In genomic region chr9:129885670-129886106, GRCh38 we compare ENCODE assay signal across 8 cellular contexts. TPM values are rescaled to one million over a fixed set of nuclear protein-coding genes. Genes with fewer than 3 reads are reported as not detected.
DNase-seq lines count a peak whose midpoint lies in the region; ATAC-seq, FAIRE-seq and TF ChIP-seq lines count a peak whose summit lies in the region.

No MANE protein-coding gene starts in this region.

- POLR2A ChIA-PET in activated CD4-positive, alpha-beta T cell treated with anti-CD3 and anti-CD28 coated beads, Interleukin-2, amount 10 ng/mL, durations not matched to agents 7 days and 5 days (lab: Charles Lee), result interaction anchor here (0.5 kb wide), 1 partner anchor 31 kb away, joined by 5 read pairs; no protein-coding TSS in a partner anchor
- POLR2A ChIA-PET in HepG2 (lab: Yijun Ruan, JAX), result interaction anchor here (0.7 to 3.1 kb wide), 3 partner anchors 81 to 168 kb away, joined by 3 to 15 read pairs (median 8); partner anchors contain the start of genes FNBP1 and GPR107

- H3K36me3 ChIP-seq in colonic mucosa, result no peaks in the 10 kb centered on the region
- peaks cover 4% of the 10 kb centered on the region in 2 experiments; a peak in 2 of 5 replicates for H3K36me3 ChIP-seq in HepG2 (replicated peaks in 1 of 2; ENCODE audit: control insufficient read depth in 1 of 2, insufficient read depth in 2 of 2, low read length in 2 of 2)

- CTCF ChIA-PET in activated CD4-positive, alpha-beta T cell treated with anti-CD3 and anti-CD28 coated beads, Interleukin-2, amount 10 ng/mL, durations not matched to agents 7 days and 5 days (lab: Charles Lee), result interaction anchor here (0.6 to 1.9 kb wide), 25 partner anchors 9 to 182 kb away, joined by 3 to 22 read pairs (median 4); partner anchors contain the start of gene GPR107
- CTCF ChIA-PET in HepG2 (lab: Yijun Ruan, JAX; ENCODE audit: low intra/inter-chr PET ratio, low total read pairs), result interaction anchor here (0.6 to 2.3 kb wide), 6 partner anchors 154 to 350 kb away, joined by 3 to 10 read pairs (median 4); partner anchors contain the start of gene FNBP1

- TF ChIP-seq RAD21 in HepG2 (CRISPR knock-in tag; IDR thresholded peaks at IDR 0.05), result peak; percentile 91

- peak overlapping the region; percentile 83 for H3K4me3 Mint-ChIP-seq in activated CD4-positive, alpha-beta T cell treated with anti-CD3 and anti-CD28 coated beads, Interleukin-2, amount 10 ng/mL, durations not matched to agents 7 days and 5 days

- H4K20me1 ChIP-seq in HepG2 (ENCODE audit: insufficient read depth, low read length), result no peaks in the 10 kb centered on the region

- peak overlapping the region; percentile 98 for H3K27ac Mint-ChIP-seq in activated CD4-positive, alpha-beta T cell treated with anti-CD3 and anti-CD28 coated beads, Interleukin-2, amount 10 ng/mL, durations not matched to agents 7 days and 5 days

- intact Hi-C loops in colonic mucosa (cut with DNase I), result loop anchor here (5.0 to 10.0 kb wide), 3 partner anchors 157 to 349 kb away; partner anchors contain the start of gene FNBP1
- intact Hi-C loops in HepG2 (cut with micrococcal nuclease; ENCODE audit: unreplicated experiment), result loop anchor here (1.0 to 5.0 kb wide), 2 partner anchors 158 to 212 kb away; partner anchors contain the start of gene FNBP1

- H3K9ac ChIP-seq in colonic mucosa (ENCODE audit: low read depth in 2 of 2, low read length in 2 of 2) (peak overlapping the region; percentile 57 to 93), HepG2 (ENCODE audit: insufficient read depth, low read depth, low read length) (peak overlapping the region; percentile 70)

- H3K79me2 ChIP-seq in HepG2 (ENCODE audit: insufficient read depth, low read length), result no peaks in the 10 kb centered on the region

- no peak for TF ChIP-seq EP300 in HepG2 (IDR thresholded peaks at IDR 0.05; ENCODE audit: low read depth in 2 of 2, low read length in 2 of 2)
- no peak for TF ChIP-seq EP300 in HepG2 (CRISPR knock-in tag; IDR thresholded peaks at IDR 0.05; ENCODE audit: borderline replicate concordance)

- peak overlapping the region; percentile 81 for H3K27ac ChIP-seq in colonic mucosa
- no peak overlapping the region for H3K27ac ChIP-seq in HepG2 (ENCODE audit: extremely low read length, insufficient read depth, low read length)

- peaks cover 63% of the 10 kb centered on the region for H3K4me1 Mint-ChIP-seq in activated CD4-positive, alpha-beta T cell treated with anti-CD3 and anti-CD28 coated beads, Interleukin-2, amount 10 ng/mL, durations not matched to agents 7 days and 5 days

- in situ Hi-C loops in HepG2 (cut with HindIII; ENCODE audit: extremely low pct_ligation_motif_present, low pct_unique_long_range_greater_than_20kb), result loop anchor here (5.0 to 10.0 kb wide), 2 partner anchors 157 to 219 kb away; partner anchors contain the start of gene FNBP1

- TF ChIP-seq CTCF in colonic mucosa (IDR thresholded peaks at IDR 0.05), result peak; percentile 91
- peak; percentile 96 for TF ChIP-seq CTCF in HepG2 (CRISPR knock-in tag; IDR thresholded peaks at IDR 0.05)

- no peaks in the 10 kb centered on the region for H3K9me3 ChIP-seq in colonic mucosa
- H3K9me3 ChIP-seq in HepG2 (ENCODE audit: low read length), result no peaks in the 10 kb centered on the region

- H3K9me3 Mint-ChIP-seq in activated CD4-positive, alpha-beta T cell treated with anti-CD3 and anti-CD28 coated beads, Interleukin-2, amount 10 ng/mL, durations not matched to agents 7 days and 5 days, result no peaks in the 10 kb centered on the region

- peak; percentile 61 for TF ChIP-seq POLR2A in GM10847 (IDR thresholded peaks at IDR 0.05; ENCODE audit: extremely low read depth, insufficient read length)
- TF ChIP-seq POLR2A in HepG2 (IDR thresholded peaks at IDR 0.05; ENCODE audit: insufficient read depth in 1 of 2, low read depth in 2 of 2, low read length in 2 of 2), result no peak

- H2AFZ ChIP-seq in HepG2 (ENCODE audit: low read length), result peak overlapping the region; percentile 1

- H3K4me1 ChIP-seq in colonic mucosa, result peaks cover 7% of the 10 kb centered on the region
- peaks cover 15% of the 10 kb centered on the region for H3K4me1 ChIP-seq in HepG2 (ENCODE audit: insufficient read depth, low read length)

- no peaks in the 10 kb centered on the region for H3K27me3 ChIP-seq in colonic mucosa
- H3K27me3 ChIP-seq in HepG2 (ENCODE audit: control insufficient read depth in 1 of 2, insufficient read depth in 2 of 2, low read length in 2 of 2), result no peaks in the 10 kb centered on the region; a peak in 1 of 5 replicates

- H3K27me3 Mint-ChIP-seq in activated CD4-positive, alpha-beta T cell treated with anti-CD3 and anti-CD28 coated beads, Interleukin-2, amount 10 ng/mL, durations not matched to agents 7 days and 5 days, result no peaks in the 10 kb centered on the region

- H3K4me3 ChIP-seq in colonic mucosa (peak overlapping the region; percentile 34), HepG2 (replicated peaks in 1 of 3; ENCODE audit: insufficient read depth in 1 of 3, low read depth in 2 of 3, low read length in 3 of 3) (peak overlapping the region; percentile 58 to 86 (median 74))

- peak; percentile 24 for ATAC-seq in HG02981 (IDR thresholded peaks at IDR 0.05; ENCODE audit: unreplicated experiment)
- peak; percentile 92 for ATAC-seq in HepG2
- ATAC-seq in GM21528 (IDR thresholded peaks at IDR 0.05; ENCODE audit: low FRiP score, unreplicated experiment), result no peak

- DNase-seq in NCI-H510A treated with DMSO at 0.1 percent for 48 hours (lab: John Stamatoyannopoulos, UW) (peak; percentile 80), colonic mucosa (peak; percentile 97), HepG2 (ENCODE audit: low spot score) (peak; percentile 66)
- DNase-seq in activated CD4-positive, alpha-beta T cell treated with anti-CD3 and anti-CD28 coated beads, Interleukin-2, amount 10 ng/mL, durations not matched to agents 7 days and 5 days, result peak; percentile 90
- peak; percentile 92 to 95 for DNase-seq in stimulated activated CD4-positive, alpha-beta T cell treated with anti-CD3 and anti-CD28 coated beads, Interleukin-2, amount 100 ng/mL, for 24 hours

- WGBS in HepG2 (ENCODE audit: low lambda C conversion rate), result 2% methylated on average over 9 of the region's 27 CpGs

- no TSS peak for BruUV-seq in HepG2 (replicated peaks; lab: Mats Ljungman, UMichigan)

- peaks cover 66% of the 10 kb centered on the region for H3K36me3 Mint-ChIP-seq in activated CD4-positive, alpha-beta T cell treated with anti-CD3 and anti-CD28 coated beads, Interleukin-2, amount 10 ng/mL, durations not matched to agents 7 days and 5 days (ENCODE audit: low read depth)

- H3K4me2 ChIP-seq in HepG2 (ENCODE audit: low read depth, low read length), result peak overlapping the region; percentile 96

- no peak for FAIRE-seq in HepG2 (lab: Jason Lieb, UNC)

RNA-seq across cellular contexts. Expression of gene USP20, which starts 50.4 kb away (rescaled TPM):
- 100 to 1,000 TPM in 1 of 2 experiments, 10 to 100 TPM in 1; 90.8 to 105 TPM for total RNA-seq in activated CD4-positive, alpha-beta T cell treated with anti-CD3 and anti-CD28 coated beads, Interleukin-2, amount 10 ng/mL, durations not matched to agents 7 days and 5 days
- 10 to 100 TPM; 14.7 to 20.0 TPM for total RNA-seq in colonic mucosa
- 2.9 and 4.4 TPM in 2 replicates for total RNA-seq in HepG2 (2016; rRNA removed; fragmentation: Illumina TruSeq; extraction: Trizol)
- total RNA-seq in HepG2 (2016; cell fraction: cytosol; rRNA removed; fragmentation: Illumina TruSeq; extraction: Trizol; ENCODE audit: low read depth), result 0.51 and 1.3 TPM in 2 replicates
- total RNA-seq in HepG2 (2016; cell fraction: insoluble cytoplasmic fraction; rRNA removed; fragmentation: Illumina TruSeq; extraction: Trizol), result 3.8 and 5.0 TPM in 2 replicates
- total RNA-seq in HepG2 (2016; cell fraction: membrane; rRNA removed; fragmentation: Illumina TruSeq; extraction: Trizol), result 1.9 and 2.3 TPM in 2 replicates
- 5.5 TPM in 2 replicates for total RNA-seq in HepG2 (2016; cell fraction: nucleus; rRNA removed; fragmentation: Illumina TruSeq; extraction: Trizol)
- polyA plus RNA-seq in HepG2 (2011; rRNA removed), result 5.9 and 8.7 TPM in 2 replicates
- polyA plus RNA-seq in HepG2 (2011; cell fraction: cytosol; rRNA removed), result 4.0 and 5.7 TPM in 2 replicates
- polyA plus RNA-seq in HepG2 (2011; cell fraction: nucleus; rRNA removed), result 64.1 and 76.1 TPM in 2 replicates
- polyA plus RNA-seq in HepG2 (2012), result 7.5 and 8.7 TPM in 2 replicates
- 0.70 and 0.96 TPM in 2 replicates for polyA plus RNA-seq in HepG2 (2016; cell fraction: cytosol; fragmentation: Illumina TruSeq; extraction: Trizol; ENCODE audit: low read depth)
- polyA plus RNA-seq in HepG2 (2016; cell fraction: insoluble cytoplasmic fraction; fragmentation: Illumina TruSeq; extraction: Trizol; ENCODE audit: low read depth), result 2.6 and 3.2 TPM in 2 replicates
- 1.4 and 1.5 TPM in 2 replicates for polyA plus RNA-seq in HepG2 (2016; cell fraction: membrane; fragmentation: Illumina TruSeq; extraction: Trizol; ENCODE audit: low read depth)
- polyA plus RNA-seq in HepG2 (2016; cell fraction: nucleus; fragmentation: Illumina TruSeq; extraction: Trizol; ENCODE audit: insufficient read depth, low read depth), result 14.4 and 18.6 TPM in 2 replicates
- 11.2 and 18.8 TPM in 2 replicates for polyA minus RNA-seq in HepG2 (2011; rRNA and poly(A)+ RNA removed; ENCODE audit: low replicate concordance)
- 3.8 and 5.1 TPM in 2 replicates for polyA minus RNA-seq in HepG2 (2011; cell fraction: cytosol; rRNA and poly(A)+ RNA removed)
- polyA minus RNA-seq in HepG2 (2011; cell fraction: nucleus; rRNA and poly(A)+ RNA removed), result 8.5 and 10.2 TPM in 2 replicates

RNA-seq across cellular contexts. Expression of gene C9orf78, which starts 50.6 kb away (rescaled TPM):
- 10 to 100 TPM; 83.9 to 89.2 TPM for total RNA-seq in activated CD4-positive, alpha-beta T cell treated with anti-CD3 and anti-CD28 coated beads, Interleukin-2, amount 10 ng/mL, durations not matched to agents 7 days and 5 days
- 10 to 100 TPM; 38.7 to 45.5 TPM for total RNA-seq in colonic mucosa
- 35.5 and 49.0 TPM in 2 replicates for total RNA-seq in HepG2 (2016; rRNA removed; fragmentation: Illumina TruSeq; extraction: Trizol)
- 14.6 and 16.3 TPM in 2 replicates for total RNA-seq in HepG2 (2016; cell fraction: cytosol; rRNA removed; fragmentation: Illumina TruSeq; extraction: Trizol; ENCODE audit: low read depth)
- total RNA-seq in HepG2 (2016; cell fraction: insoluble cytoplasmic fraction; rRNA removed; fragmentation: Illumina TruSeq; extraction: Trizol), result 37.6 and 59.4 TPM in 2 replicates
- 28.0 and 28.1 TPM in 2 replicates for total RNA-seq in HepG2 (2016; cell fraction: membrane; rRNA removed; fragmentation: Illumina TruSeq; extraction: Trizol)
- total RNA-seq in HepG2 (2016; cell fraction: nucleus; rRNA removed; fragmentation: Illumina TruSeq; extraction: Trizol), result 12.7 and 14.8 TPM in 2 replicates
- 14.7 and 18.4 TPM in 2 replicates for polyA plus RNA-seq in HepG2 (2011; rRNA removed)
- 17.3 and 19.6 TPM in 2 replicates for polyA plus RNA-seq in HepG2 (2011; cell fraction: cytosol; rRNA removed)
- polyA plus RNA-seq in HepG2 (2011; cell fraction: nucleus; rRNA removed), result 3.1 and 4.7 TPM in 2 replicates
- 23.6 and 27.5 TPM in 2 replicates for polyA plus RNA-seq in HepG2 (2012)
- 18.5 and 18.8 TPM in 2 replicates for polyA plus RNA-seq in HepG2 (2016; cell fraction: cytosol; fragmentation: Illumina TruSeq; extraction: Trizol; ENCODE audit: low read depth)
- polyA plus RNA-seq in HepG2 (2016; cell fraction: insoluble cytoplasmic fraction; fragmentation: Illumina TruSeq; extraction: Trizol; ENCODE audit: low read depth), result 81.0 and 86.6 TPM in 2 replicates
- polyA plus RNA-seq in HepG2 (2016; cell fraction: membrane; fragmentation: Illumina TruSeq; extraction: Trizol; ENCODE audit: low read depth), result 30.0 and 32.0 TPM in 2 replicates
- 30.1 and 37.2 TPM in 2 replicates for polyA plus RNA-seq in HepG2 (2016; cell fraction: nucleus; fragmentation: Illumina TruSeq; extraction: Trizol; ENCODE audit: insufficient read depth, low read depth)
- polyA minus RNA-seq in HepG2 (2011; rRNA and poly(A)+ RNA removed; ENCODE audit: low replicate concordance), result 1.4 and 13.5 TPM in 2 replicates
- 8.1 and 10.6 TPM in 2 replicates for polyA minus RNA-seq in HepG2 (2011; cell fraction: cytosol; rRNA and poly(A)+ RNA removed)
- 7.0 and 9.3 TPM in 2 replicates for polyA minus RNA-seq in HepG2 (2011; cell fraction: nucleus; rRNA and poly(A)+ RNA removed)

Comparison
In these comparisons a context has a peak if more than half of its experiments do, and no peak if none do; other contexts are left out.
1. RNA of gene USP20, which starts 50.4 kb away (total RNA-seq): 90.8 to 105 TPM in activated CD4-positive, alpha-beta T cell treated with anti-CD3 and anti-CD28 coated beads, Interleukin-2, amount 10 ng/mL, durations not matched to agents 7 days and 5 days; 14.7 to 20.0 TPM in colonic mucosa and 0.51 to 5.5 TPM in HepG2; every median in the first group is over 4 times any median in the second.
2. Peak in every context shown above with its lines, with median percentiles within 50 percentile points of each other: DNase-seq.